ENCODE assay signal across 8 cellular contexts in genomic region chr11:11380340-11380739, GRCh38.
"Had no signal": no experiment of that assay in that cellular context is flagged by ENCODE, and none has a peak within 500 bp of the region (broad histone marks: within the 10 kb centered on the region; RNA-seq: fewer than 3 reads in every experiment).

No MANE protein-coding gene starts in this region.

- H3K27me3 Mint-ChIP-seq: IgD-negative memory B cell had no signal

- H3K27ac Mint-ChIP-seq: IgD-negative memory B cell had no signal

- FAIRE-seq: HepG2, HTR-8/SVneo had no signal

- H3K4me2 ChIP-seq: KMS-11 had no signal

- H3K9ac ChIP-seq: KMS-11 had no signal

- ATAC-seq: HepG2 had no signal

- H3K4me1 Mint-ChIP-seq: IgD-negative memory B cell had no signal

- H3K27ac ChIP-seq: HL-60, KMS-11 had no signal

- DNase-seq: IMR-90, KBM-7, KG1 had no signal

- H3K36me3 Mint-ChIP-seq: IgD-negative memory B cell had no signal
